ENCODE assay signal across 1 cellular context in genomic region chr2:69545477-69545932, GRCh38.
A peak's percentile ranks its signal among the peaks of the same experiment; 100 is the strongest.
TF ChIP-seq lines count a peak whose summit lies in the region.

No MANE protein-coding gene starts in this region.

TF ChIP-seq in GM12878, 131 proteins besides CTCF, POLR2A, EP300 and RAD21 (continued from another document):
- TF ChIP-seq MTA3 (IDR thresholded peaks at IDR 0.05; ENCODE audit: borderline replicate concordance, low read length): 0 out of 2 replicates have a peak, but pooled peaks have one; percentile 42
- TF ChIP-seq BHLHE40 (IDR thresholded peaks at IDR 0.05; ENCODE audit: borderline replicate concordance in 1 of 2, low read depth in 2 of 2, low read length in 1 of 2): no peak
- no peak for TF ChIP-seq FOXK2 (IDR thresholded peaks at IDR 0.05)
- TF ChIP-seq JUNB (IDR thresholded peaks at IDR 0.05): 0 out of 2 replicates have a peak, but pooled peaks have one; percentile 28
- no peak for TF ChIP-seq ZNF274 (IDR thresholded peaks at IDR 0.05; ENCODE audit: insufficient read depth, insufficient read length)
- TF ChIP-seq ZNF217 (IDR thresholded peaks at IDR 0.05): 0 out of 2 replicates have a peak, but pooled peaks have one; percentile 21
- TF ChIP-seq IKZF2 (IDR thresholded peaks at IDR 0.05): peak; percentile 47 to 66
- peak; percentile 74 for TF ChIP-seq ATF2 (IDR thresholded peaks at IDR 0.05; ENCODE audit: low read length)
- no peak for TF ChIP-seq CHD1 (IDR thresholded peaks at IDR 0.05; ENCODE audit: low read depth, low read length)
- no peak for TF ChIP-seq RB1 (IDR thresholded peaks at IDR 0.05; ENCODE audit: borderline replicate concordance)
- TF ChIP-seq SMAD5 (IDR thresholded peaks at IDR 0.05; ENCODE audit: low read depth): no peak
- TF ChIP-seq SIX5 (IDR thresholded peaks at IDR 0.05; ENCODE audit: low read depth, low read length, severe bottlenecking): no peak
- TF ChIP-seq EGR1 (IDR thresholded peaks at IDR 0.05; ENCODE audit: borderline replicate concordance in 1 of 2, low read depth in 2 of 2, low read length in 2 of 2): no peak
- TF ChIP-seq CBX3 (IDR thresholded peaks at IDR 0.05; ENCODE audit: borderline replicate concordance, low read depth): no peak
- 0 out of 2 replicates have a peak, but pooled peaks have one; percentile 9 for TF ChIP-seq TCF12 (IDR thresholded peaks at IDR 0.05; ENCODE audit: low read depth, low read length)
- no peak for TF ChIP-seq FOS (IDR thresholded peaks at IDR 0.05; ENCODE audit: borderline replicate concordance, extremely low read depth, insufficient read length)
- TF ChIP-seq MEF2B (IDR thresholded peaks at IDR 0.05; ENCODE audit: partially characterized antibody, poor library complexity, severe bottlenecking): peak; percentile 90
- TF ChIP-seq, protein P1, sequence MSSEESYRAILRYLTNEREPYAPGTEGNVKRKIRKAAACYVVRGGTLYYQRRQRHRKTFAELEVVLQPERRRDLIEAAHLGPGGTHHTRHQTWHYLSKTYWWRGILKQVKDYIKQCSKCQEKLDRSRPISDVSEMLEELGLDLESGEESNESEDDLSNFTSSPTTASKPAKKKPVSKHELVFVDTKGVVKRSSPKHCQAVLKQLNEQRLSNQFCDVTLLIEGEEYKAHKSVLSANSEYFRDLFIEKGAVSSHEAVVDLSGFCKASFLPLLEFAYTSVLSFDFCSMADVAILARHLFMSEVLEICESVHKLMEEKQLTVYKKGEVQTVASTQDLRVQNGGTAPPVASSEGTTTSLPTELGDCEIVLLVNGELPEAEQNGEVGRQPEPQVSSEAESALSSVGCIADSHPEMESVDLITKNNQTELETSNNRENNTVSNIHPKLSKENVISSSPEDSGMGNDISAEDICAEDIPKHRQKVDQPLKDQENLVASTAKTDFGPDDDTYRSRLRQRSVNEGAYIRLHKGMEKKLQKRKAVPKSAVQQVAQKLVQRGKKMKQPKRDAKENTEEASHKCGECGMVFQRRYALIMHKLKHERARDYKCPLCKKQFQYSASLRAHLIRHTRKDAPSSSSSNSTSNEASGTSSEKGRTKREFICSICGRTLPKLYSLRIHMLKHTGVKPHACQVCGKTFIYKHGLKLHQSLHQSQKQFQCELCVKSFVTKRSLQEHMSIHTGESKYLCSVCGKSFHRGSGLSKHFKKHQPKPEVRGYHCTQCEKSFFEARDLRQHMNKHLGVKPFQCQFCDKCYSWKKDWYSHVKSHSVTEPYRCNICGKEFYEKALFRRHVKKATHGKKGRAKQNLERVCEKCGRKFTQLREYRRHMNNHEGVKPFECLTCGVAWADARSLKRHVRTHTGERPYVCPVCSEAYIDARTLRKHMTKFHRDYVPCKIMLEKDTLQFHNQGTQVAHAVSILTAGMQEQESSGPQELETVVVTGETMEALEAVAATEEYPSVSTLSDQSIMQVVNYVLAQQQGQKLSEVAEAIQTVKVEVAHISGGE (CRISPR knock-in tag; IDR thresholded peaks at IDR 0.05): no peak
- no peak for TF ChIP-seq PAX8 (IDR thresholded peaks at IDR 0.05)
- TF ChIP-seq NFIC (IDR thresholded peaks at IDR 0.05; ENCODE audit: low read depth, low read length): peak; percentile 67; the same call in 1 of the 2 replicates
- TF ChIP-seq, protein P2, sequence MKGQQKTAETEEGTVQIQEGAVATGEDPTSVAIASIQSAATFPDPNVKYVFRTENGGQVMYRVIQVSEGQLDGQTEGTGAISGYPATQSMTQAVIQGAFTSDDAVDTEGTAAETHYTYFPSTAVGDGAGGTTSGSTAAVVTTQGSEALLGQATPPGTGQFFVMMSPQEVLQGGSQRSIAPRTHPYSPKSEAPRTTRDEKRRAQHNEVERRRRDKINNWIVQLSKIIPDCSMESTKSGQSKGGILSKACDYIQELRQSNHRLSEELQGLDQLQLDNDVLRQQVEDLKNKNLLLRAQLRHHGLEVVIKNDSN (IDR thresholded peaks at IDR 0.05; ENCODE audit: borderline replicate concordance, extremely low read length, insufficient read depth, low read depth, low read length): no peak
- 0 out of 2 replicates have a peak, but pooled peaks have one; percentile 30 for TF ChIP-seq PML (IDR thresholded peaks at IDR 0.05; ENCODE audit: low read length)
